27 cellular contexts compared by ENCODE assay signal in the genomic region with DNA sequence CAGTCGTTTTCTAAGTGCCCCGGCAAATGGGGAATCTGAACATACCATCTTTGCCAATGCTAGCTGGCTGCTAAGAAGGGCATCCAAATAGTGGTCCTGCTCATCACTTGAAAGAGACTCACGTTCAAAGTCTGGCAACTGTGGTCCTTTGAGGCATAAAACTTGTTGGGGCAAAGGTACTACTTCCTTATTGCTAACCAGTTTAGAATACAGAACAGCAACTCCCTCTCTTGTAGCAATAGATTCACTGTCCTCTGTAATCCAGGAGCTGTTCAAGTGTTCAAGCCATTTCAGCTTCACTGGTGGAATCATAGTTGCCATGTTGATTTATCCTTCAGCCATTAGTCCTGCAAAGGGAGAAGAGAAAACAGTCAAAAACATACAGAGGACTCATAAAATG.
"Had no signal": no experiment of that assay in that cellular context is flagged by ENCODE, and none has a peak within 500 bp of the region (broad histone marks: within the 10 kb centered on the region; RNA-seq: fewer than 3 reads in every experiment).

No MANE protein-coding gene starts in this region.

- H3K9me3 ChIP-seq: stomach, suprapubic skin, thoracic aorta, thyroid gland, tibial artery, tibial nerve, transverse colon, upper lobe of left lung, upper lobe of right lung, uterus, vagina had no signal

- ATAC-seq: stimulated activated effector memory CD8-positive, alpha-beta T cell treated with anti-CD3 and anti-CD28 coated beads, Interleukin-12 subunit alpha, Interleukin-12 subunit beta, amount 100 ng/mL, for 72 hours; stimulated activated memory B cell treated with anti-CD40 and anti-IgM and Interleukin-4, amounts not matched to agents 10 μg/mL and 1 μg/mL and 100 μg/mL, for 72 hours; stimulated activated naive B cell treated with anti-CD40 and anti-IgM and Interleukin-4, amounts not matched to agents 10 μg/mL and 1 μg/mL and 100 μg/mL, for 72 hours; stimulated activated naive CD8-positive, alpha-beta T cell treated with anti-CD3 and anti-CD28 coated beads, Interleukin-15, amount 100 ng/mL, for 72 hours; stimulated activated naive CD8-positive, alpha-beta T cell treated with anti-CD3 and anti-CD28 coated beads, Interleukin-15, Interleukin-2, amounts not matched to agents 100 U/mL and 50 U/mL, for 24 hours; upper lobe of right lung had no signal

- H3K27ac ChIP-seq: stomach, suprapubic skin, thoracic aorta, thyroid gland, tibial artery, tibial nerve, transverse colon, upper lobe of left lung, upper lobe of right lung, uterus, vagina had no signal

- H3K4me1 ChIP-seq: suprapubic skin, tibial artery, upper lobe of left lung, upper lobe of right lung, uterus, vagina had no signal

- DNase-seq: stimulated activated CD4-positive, alpha-beta T cell treated with anti-CD3 and anti-CD28 coated beads, Interleukin-2, amount 100 ng/mL, for 48 hours; stimulated activated CD4-positive, alpha-beta T cell treated with anti-CD3 and anti-CD28 coated beads, Interleukin-4, amount 100 ng/mL, for 1 hour; stimulated activated CD4-positive, alpha-beta T cell treated with anti-CD3 and anti-CD28 coated beads, Interleukin-4, amount 100 ng/mL, for 24 hours; stimulated activated CD4-positive, alpha-beta T cell treated with anti-CD3 and anti-CD28 coated beads, Interleukin-4, amount 100 ng/mL, for 4 hours; stimulated activated CD8-positive, alpha-beta memory T cell treated with anti-CD3 and anti-CD28 coated beads, Interleukin-4, amount 100 ng/mL, for 48 hours; stimulated activated naive B cell treated with anti-CD40 and anti-IgM and Interleukin-4, amounts not matched to agents 10 μg/mL and 1 μg/mL and 100 μg/mL, for 72 hours; stimulated activated naive CD4-positive, alpha-beta T cell; stimulated activated naive CD4-positive, alpha-beta T cell treated with Interleukin-2 at 50 U/mL for 16 hours; stimulated activated naive CD8-positive, alpha-beta T cell treated with anti-CD3 and anti-CD28 coated beads, Interleukin-15, amount 100 ng/mL, for 72 hours; stimulated activated naive CD8-positive, alpha-beta T cell treated with anti-CD3 and anti-CD28 coated beads, Interleukin-15, Interleukin-2, amounts not matched to agents 100 U/mL and 50 U/mL, for 24 hours; stomach; substantia nigra; thyroid gland; tibial artery; transverse colon; trophoblast cell; upper lobe of left lung; upper lobe of right lung; uterus had no signal

- H3K36me3 ChIP-seq: uterus had no signal

- H3K4me3 Mint-ChIP-seq: stimulated activated effector memory CD8-positive, alpha-beta T cell treated with anti-CD3 and anti-CD28 coated beads, Interleukin-12 subunit alpha, Interleukin-12 subunit beta, amount 100 ng/mL, for 72 hours; stimulated activated memory B cell treated with anti-CD40 and anti-IgM and Interleukin-4, amounts not matched to agents 10 μg/mL and 1 μg/mL and 100 μg/mL, for 72 hours; stimulated activated naive B cell treated with anti-CD40 and anti-IgM and Interleukin-4, amounts not matched to agents 10 μg/mL and 1 μg/mL and 100 μg/mL, for 72 hours; stimulated activated naive CD8-positive, alpha-beta T cell treated with anti-CD3 and anti-CD28 coated beads, Interleukin-15, amount 100 ng/mL, for 72 hours; stimulated activated naive CD8-positive, alpha-beta T cell treated with anti-CD3 and anti-CD28 coated beads, Interleukin-15, Interleukin-2, amounts not matched to agents 100 ng/mL and 50 ng/mL, for 24 hours; type B pancreatic cell had no signal

- H3K27ac Mint-ChIP-seq: stimulated activated effector memory CD8-positive, alpha-beta T cell treated with anti-CD3 and anti-CD28 coated beads, Interleukin-12 subunit alpha, Interleukin-12 subunit beta, amount 100 ng/mL, for 72 hours; stimulated activated memory B cell treated with anti-CD40 and anti-IgM and Interleukin-4, amounts not matched to agents 10 μg/mL and 1 μg/mL and 100 μg/mL, for 72 hours; stimulated activated naive CD8-positive, alpha-beta T cell treated with anti-CD3 and anti-CD28 coated beads, Interleukin-15, Interleukin-2, amounts not matched to agents 100 ng/mL and 50 ng/mL, for 24 hours; type B pancreatic cell had no signal

- H3K4me3 ChIP-seq: stomach, suprapubic skin, thoracic aorta, thyroid gland, tibial artery, tibial nerve, transverse colon, upper lobe of left lung, upper lobe of right lung, uterus, vagina had no signal

- H3K27me3 ChIP-seq: stomach, suprapubic skin, thyroid gland, tibial artery, tibial nerve, transverse colon, upper lobe of left lung, upper lobe of right lung, uterus, vagina had no signal

- H3K9me3 Mint-ChIP-seq: stimulated activated effector memory CD8-positive, alpha-beta T cell treated with anti-CD3 and anti-CD28 coated beads, Interleukin-12 subunit alpha, Interleukin-12 subunit beta, amount 100 ng/mL, for 72 hours; stimulated activated memory B cell treated with anti-CD40 and anti-IgM and Interleukin-4, amounts not matched to agents 10 μg/mL and 1 μg/mL and 100 μg/mL, for 72 hours; stimulated activated naive CD8-positive, alpha-beta T cell treated with anti-CD3 and anti-CD28 coated beads, Interleukin-15, amount 100 ng/mL, for 72 hours; stimulated activated naive CD8-positive, alpha-beta T cell treated with anti-CD3 and anti-CD28 coated beads, Interleukin-15, Interleukin-2, amounts not matched to agents 100 ng/mL and 50 ng/mL, for 24 hours; type B pancreatic cell had no signal

- H3K27me3 Mint-ChIP-seq: stimulated activated memory B cell treated with anti-CD40 and anti-IgM and Interleukin-4, amounts not matched to agents 10 μg/mL and 1 μg/mL and 100 μg/mL, for 72 hours; stimulated activated naive B cell treated with anti-CD40 and anti-IgM and Interleukin-4, amounts not matched to agents 10 μg/mL and 1 μg/mL and 100 μg/mL, for 72 hours; stimulated activated naive CD8-positive, alpha-beta T cell treated with anti-CD3 and anti-CD28 coated beads, Interleukin-15, amount 100 ng/mL, for 72 hours; stimulated activated naive CD8-positive, alpha-beta T cell treated with anti-CD3 and anti-CD28 coated beads, Interleukin-15, Interleukin-2, amounts not matched to agents 100 ng/mL and 50 ng/mL, for 24 hours; type B pancreatic cell had no signal
